In the genomic region with DNA sequence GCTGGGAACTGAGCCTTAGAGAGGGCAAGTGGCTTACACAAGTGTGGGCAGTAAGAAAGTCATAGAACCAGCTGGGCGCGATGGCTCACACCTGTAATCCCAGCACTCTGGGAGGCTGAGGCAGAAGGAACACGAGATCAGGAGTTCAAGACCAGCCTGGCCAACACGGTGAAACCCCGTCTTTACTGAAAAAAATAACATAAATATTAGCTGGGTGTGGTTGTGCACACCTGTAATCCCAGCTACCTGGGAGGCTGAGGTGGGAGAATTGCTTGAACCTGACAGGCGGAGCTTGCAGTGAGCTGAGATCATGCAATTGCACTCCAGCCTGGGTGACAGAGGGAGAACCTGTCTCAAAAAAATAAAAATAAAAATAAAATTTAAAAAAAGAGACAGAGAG, we compare ENCODE assay signal across 13 cellular contexts. TPM values are rescaled to one million over a fixed set of nuclear protein-coding genes. Genes with fewer than 3 reads are reported as not detected.
A peak's percentile ranks its signal among the peaks of the same experiment; 100 is the strongest.
DNase-seq lines count a peak whose midpoint lies in the region; ATAC-seq and TF ChIP-seq lines count a peak whose summit lies in the region.
"Not testable (repeated sequence)": the region's sequence is repeated elsewhere in the genome, so short reads cannot be mapped to it uniquely, and the experiment has no call there.
"Had no signal": no experiment of that assay in that cellular context is flagged by ENCODE, and none has a peak within 500 bp of the region (broad histone marks: within the 10 kb centered on the region; RNA-seq: fewer than 3 reads in every experiment).

No MANE protein-coding gene starts in this region.

- peaks cover 70% of the 10 kb centered on the region for H3K79me2 ChIP-seq in Karpas-422 (ENCODE audit: low read length)

- H3K27me3 ChIP-seq in Karpas-422 (ENCODE audit: low read length): not testable (repeated sequence)

- H3K36me3 Mint-ChIP-seq in CD14-positive monocyte (peaks cover 76% of the 10 kb centered on the region in 2 donors), immature natural killer cell (peaks cover 46 to 53% (median 51%) of the 10 kb centered on the region in 3 donors)
- H3K36me3 Mint-ChIP-seq in activated CD4-positive, alpha-beta memory T cell treated with anti-CD3 and anti-CD28 coated beads, Interleukin-2, amount 10 ng/mL, durations not matched to agents 7 days and 5 days (ENCODE audit: low read depth): peaks cover 28% of the 10 kb centered on the region
- H3K36me3 Mint-ChIP-seq in activated T-cell treated with anti-CD3 and anti-CD28 coated beads, Interleukin-2, amount 50 U/mL, for 72 hours (ENCODE audit: insufficient read depth in 2 of 2): not testable (repeated sequence)
- H3K36me3 Mint-ChIP-seq in natural killer cell treated with Interleukin-12 subunit alpha and Interleukin-12 subunit beta and Interleukin-15 and Interleukin-18, amount 100 ng/mL, for 72 hours: peaks cover 52% of the 10 kb centered on the region
- H3K36me3 Mint-ChIP-seq in stimulated activated memory B cell treated with anti-CD40 and anti-IgM and Interleukin-4, amounts not matched to agents 10 μg/mL and 1 μg/mL and 100 μg/mL, for 72 hours: peaks cover 50% of the 10 kb centered on the region

- H3K4me1 Mint-ChIP-seq in CD14-positive monocyte: peaks cover 80% of the 10 kb centered on the region
- peaks cover 40% of the 10 kb centered on the region for H3K4me1 Mint-ChIP-seq in activated CD4-positive, alpha-beta memory T cell treated with anti-CD3 and anti-CD28 coated beads, Interleukin-2, amount 10 ng/mL, durations not matched to agents 7 days and 5 days
- H3K4me1 Mint-ChIP-seq in activated T-cell treated with anti-CD3 and anti-CD28 coated beads, Interleukin-2, amount 50 U/mL, for 72 hours (ENCODE audit: low read depth): peaks cover 28% of the 10 kb centered on the region
- H3K4me1 Mint-ChIP-seq in immature natural killer cell: peaks cover 95 to 99% of the 10 kb centered on the region in 2 donors
- H3K4me1 Mint-ChIP-seq in natural killer cell treated with Interleukin-12 subunit alpha and Interleukin-12 subunit beta and Interleukin-15 and Interleukin-18, amount 100 ng/mL, for 72 hours (ENCODE audit: low read depth in 2 of 2): peaks cover 82 to 92% of the 10 kb centered on the region in 2 donors
- peaks cover 84% of the 10 kb centered on the region for H3K4me1 Mint-ChIP-seq in stimulated activated memory B cell treated with anti-CD40 and anti-IgM and Interleukin-4, amounts not matched to agents 10 μg/mL and 1 μg/mL and 100 μg/mL, for 72 hours

- not testable (repeated sequence) for H3K4me2 ChIP-seq in Karpas-422 (ENCODE audit: low read depth, low read length, poor library complexity, severe bottlenecking)

- POLR2A ChIA-PET in activated CD4-positive, alpha-beta memory T cell treated with anti-CD3 and anti-CD28 coated beads, Interleukin-2, amount 10 ng/mL, durations not matched to agents 7 days and 5 days (lab: Charles Lee): interaction anchor here (1.1 to 1.7 kb wide), 3 partner anchors 10 to 25 kb away, joined by 3 to 5 read pairs (median 4); no protein-coding TSS in a partner anchor

- not testable (repeated sequence) for DNase-seq in CD14-positive monocyte (ENCODE audit: low spot score); Karpas-422; activated CD4-positive, alpha-beta memory T cell treated with anti-CD3 and anti-CD28 coated beads, Interleukin-2, amount 10 ng/mL, durations not matched to agents 7 days and 5 days; activated T-cell treated with anti-CD3 and anti-CD28 coated beads, Interleukin-2, amount 50 U/mL, for 72 hours; immature natural killer cell; natural killer cell treated with Interleukin-12 subunit alpha and Interleukin-12 subunit beta and Interleukin-15 and Interleukin-18, amount 100 ng/mL, for 72 hours (ENCODE audit: low spot score)

- not testable (repeated sequence) for H3K9me3 Mint-ChIP-seq in CD14-positive monocyte; activated CD4-positive, alpha-beta memory T cell treated with anti-CD3 and anti-CD28 coated beads, Interleukin-2, amount 10 ng/mL, durations not matched to agents 7 days and 5 days; activated T-cell treated with anti-CD3 and anti-CD28 coated beads, Interleukin-2, amount 50 U/mL, for 72 hours; immature natural killer cell; natural killer cell treated with Interleukin-12 subunit alpha and Interleukin-12 subunit beta and Interleukin-15 and Interleukin-18, amount 100 ng/mL, for 72 hours; stimulated activated memory B cell treated with anti-CD40 and anti-IgM and Interleukin-4, amounts not matched to agents 10 μg/mL and 1 μg/mL and 100 μg/mL, for 72 hours

- peak overlapping the region; percentile 96 for H3K27ac ChIP-seq in Karpas-422 (ENCODE audit: low read length)

- not testable (repeated sequence) for TF ChIP-seq CTCF in CD14-positive monocyte (IDR thresholded peaks at IDR 0.05)

- H3K4me3 Mint-ChIP-seq in CD14-positive monocyte; activated CD4-positive, alpha-beta memory T cell treated with anti-CD3 and anti-CD28 coated beads, Interleukin-2, amount 10 ng/mL, durations not matched to agents 7 days and 5 days; stimulated activated memory B cell treated with anti-CD40 and anti-IgM and Interleukin-4, amounts not matched to agents 10 μg/mL and 1 μg/mL and 100 μg/mL, for 72 hours: not testable (repeated sequence)
- H3K4me3 Mint-ChIP-seq in activated T-cell treated with anti-CD3 and anti-CD28 coated beads, Interleukin-2, amount 50 U/mL, for 72 hours: peak overlapping the region; percentile 6 to 13
- H3K4me3 Mint-ChIP-seq in immature natural killer cell: peak overlapping the region; percentile 72 to 92 (median 88)
- H3K4me3 Mint-ChIP-seq in natural killer cell treated with Interleukin-12 subunit alpha and Interleukin-12 subunit beta and Interleukin-15 and Interleukin-18, amount 100 ng/mL, for 72 hours: peak overlapping the region; percentile 66

- H3K9me2 ChIP-seq in Karpas-422 (replicated peaks; ENCODE audit: insufficient read depth, low read length): not testable (repeated sequence)

- not testable (repeated sequence) for H3K9me3 ChIP-seq in Karpas-422 (ENCODE audit: low read length)

- H2AFZ ChIP-seq in Karpas-422 (ENCODE audit: low read length): not testable (repeated sequence)

- ATAC-seq in activated T-cell treated with anti-CD3 and anti-CD28 coated beads, Interleukin-2, amount 50 U/mL, for 72 hours (replicated peaks in 1 of 2); natural killer cell treated with Interleukin-12 subunit alpha and Interleukin-12 subunit beta and Interleukin-15 and Interleukin-18, amount 100 ng/mL, for 72 hours; stimulated activated memory B cell treated with anti-CD40 and anti-IgM and Interleukin-4, amounts not matched to agents 10 μg/mL and 1 μg/mL and 100 μg/mL, for 72 hours: not testable (repeated sequence)

- H4K20me1 ChIP-seq in Karpas-422 (ENCODE audit: insufficient read depth, low read depth, low read length): not testable (repeated sequence)

- CTCF ChIA-PET in activated CD4-positive, alpha-beta memory T cell treated with anti-CD3 and anti-CD28 coated beads, Interleukin-2, amount 10 ng/mL, durations not matched to agents 7 days and 5 days (lab: Charles Lee): interaction anchor here (0.7 to 1.4 kb wide), 3 partner anchors 63 to 505 kb away, joined by 3 to 5 read pairs (median 3); no protein-coding TSS in a partner anchor

- H3K36me3 ChIP-seq in Karpas-422 (ENCODE audit: insufficient read depth, low read length): peaks cover 62% of the 10 kb centered on the region

- not testable (repeated sequence) for H3K9ac ChIP-seq in Karpas-422 (ENCODE audit: low read length)

- H3K27ac Mint-ChIP-seq in CD14-positive monocyte (peak overlapping the region in 6 of 7 donors; percentile 55 to 80 (median 64)), immature natural killer cell (peak overlapping the region; percentile 94 to 99 (median 98))
- peak overlapping the region; percentile 40 for H3K27ac Mint-ChIP-seq in activated CD4-positive, alpha-beta memory T cell treated with anti-CD3 and anti-CD28 coated beads, Interleukin-2, amount 10 ng/mL, durations not matched to agents 7 days and 5 days
- not testable (repeated sequence) for H3K27ac Mint-ChIP-seq in activated T-cell treated with anti-CD3 and anti-CD28 coated beads, Interleukin-2, amount 50 U/mL, for 72 hours
- peak overlapping the region; percentile 98 for H3K27ac Mint-ChIP-seq in natural killer cell treated with Interleukin-12 subunit alpha and Interleukin-12 subunit beta and Interleukin-15 and Interleukin-18, amount 100 ng/mL, for 72 hours
- peak overlapping the region; percentile 78 for H3K27ac Mint-ChIP-seq in stimulated activated memory B cell treated with anti-CD40 and anti-IgM and Interleukin-4, amounts not matched to agents 10 μg/mL and 1 μg/mL and 100 μg/mL, for 72 hours

- H3K4me3 ChIP-seq in Karpas-422 (ENCODE audit: low read length): not testable (repeated sequence)

- not testable (repeated sequence) for H3K27me3 Mint-ChIP-seq in CD14-positive monocyte (ENCODE audit: low read depth in 3 of 3); activated CD4-positive, alpha-beta memory T cell treated with anti-CD3 and anti-CD28 coated beads, Interleukin-2, amount 10 ng/mL, durations not matched to agents 7 days and 5 days; immature natural killer cell (ENCODE audit: low read depth in 3 of 3); natural killer cell treated with Interleukin-12 subunit alpha and Interleukin-12 subunit beta and Interleukin-15 and Interleukin-18, amount 100 ng/mL, for 72 hours; stimulated activated memory B cell treated with anti-CD40 and anti-IgM and Interleukin-4, amounts not matched to agents 10 μg/mL and 1 μg/mL and 100 μg/mL, for 72 hours
- H3K27me3 Mint-ChIP-seq in activated T-cell treated with anti-CD3 and anti-CD28 coated beads, Interleukin-2, amount 50 U/mL, for 72 hours (ENCODE audit: low read depth): peaks cover 42% of the 10 kb centered on the region

- intact Hi-C loops in CD14-positive monocyte (cut with micrococcal nuclease): not testable (repeated sequence)

- peaks cover 100% of the 10 kb centered on the region for H3K4me1 ChIP-seq in Karpas-422 (ENCODE audit: low read length)

RNA-seq across cellular contexts. Expression of a gene that starts 13.7 kb away (rescaled TPM):
- polyA plus RNA-seq in CD14-positive monocyte (100 to 1,000 TPM; 351 to 403 TPM), immature natural killer cell (100 to 1,000 TPM; 494 to 692 (median 535) TPM)
- 224 and 232 TPM in 2 replicates for total RNA-seq in Karpas-422 (2014; rRNA removed; shearing (Covaris generic); ENCODE audit: low replicate concordance)
- total RNA-seq in activated CD4-positive, alpha-beta memory T cell treated with anti-CD3 and anti-CD28 coated beads, Interleukin-2, amount 10 ng/mL, durations not matched to agents 7 days and 5 days: 10 to 100 TPM in 1 of 2 experiments, 1 to 10 TPM in 1; 9.5 to 10.9 TPM
- total RNA-seq in activated T-cell treated with anti-CD3 and anti-CD28 coated beads, Interleukin-2, amount 50 U/mL, for 72 hours: 1 to 10 TPM; 2.4 to 5.6 TPM
- 100 to 1,000 TPM; 209 to 569 TPM for total RNA-seq in natural killer cell treated with Interleukin-12 subunit alpha and Interleukin-12 subunit beta and Interleukin-15 and Interleukin-18, amount 100 ng/mL, for 72 hours
- total RNA-seq: A673, Daoy, H7, HFFc6, HT1080 had no signal

RNA-seq across cellular contexts. Expression of a gene that starts 59.0 kb away (rescaled TPM):
- polyA plus RNA-seq in CD14-positive monocyte: under 1 TPM; 0.17 to 0.53 TPM
- 2.8 TPM in 1 of 2 replicates, not detected in the other for total RNA-seq in Karpas-422 (2014; rRNA removed; shearing (Covaris generic); ENCODE audit: low replicate concordance)
- not detected for total RNA-seq in activated CD4-positive, alpha-beta memory T cell treated with anti-CD3 and anti-CD28 coated beads, Interleukin-2, amount 10 ng/mL, durations not matched to agents 7 days and 5 days
- total RNA-seq in activated T-cell treated with anti-CD3 and anti-CD28 coated beads, Interleukin-2, amount 50 U/mL, for 72 hours: not detected
- not detected for polyA plus RNA-seq in immature natural killer cell
- total RNA-seq in natural killer cell treated with Interleukin-12 subunit alpha and Interleukin-12 subunit beta and Interleukin-15 and Interleukin-18, amount 100 ng/mL, for 72 hours: not detected
- total RNA-seq: CD4-positive, CD25-positive, alpha-beta regulatory T cell had no signal

Comparison
In these comparisons a context has a peak if more than half of its experiments do, and no peak if none do; other contexts are left out.
1. RNA of a gene that starts 13.7 kb away (total RNA-seq): 209 to 569 TPM in natural killer cell treated with Interleukin-12 subunit alpha and Interleukin-12 subunit beta and Interleukin-15 and Interleukin-18, amount 100 ng/mL, for 72 hours and 224 to 232 TPM in Karpas-422; 9.5 to 10.9 TPM in activated CD4-positive, alpha-beta memory T cell treated with anti-CD3 and anti-CD28 coated beads, Interleukin-2, amount 10 ng/mL, durations not matched to agents 7 days and 5 days and 2.4 to 5.6 TPM in activated T-cell treated with anti-CD3 and anti-CD28 coated beads, Interleukin-2, amount 50 U/mL, for 72 hours; every median in the first group is over 10 times any median in the second.